ENCODE assay signal across 9 cellular contexts in the genomic region with DNA sequence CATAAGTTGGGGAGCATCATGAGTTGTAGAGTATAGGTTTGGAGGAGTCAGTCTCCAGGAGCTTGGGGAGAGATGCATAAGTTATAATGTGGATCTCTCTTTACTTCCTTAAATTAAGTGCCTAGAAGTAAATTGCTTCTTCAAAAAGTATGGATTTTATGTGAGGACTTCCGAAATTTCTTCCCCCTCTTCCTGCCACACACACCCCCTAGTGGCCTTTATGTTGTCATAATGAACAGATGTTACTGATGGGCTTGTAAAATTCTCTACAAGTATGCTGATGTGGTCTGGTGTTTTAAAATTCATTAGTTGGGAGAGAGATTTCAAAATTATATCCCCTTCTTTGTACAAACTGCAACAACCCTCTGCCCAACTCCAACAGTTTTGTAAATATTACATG. TPM values are rescaled to one million over a fixed set of nuclear protein-coding genes. Genes with fewer than 3 reads are reported as not detected.
DNase-seq lines count a peak whose midpoint lies in the region; ATAC-seq, FAIRE-seq and TF ChIP-seq lines count a peak whose summit lies in the region.
"Had no signal": no experiment of that assay in that cellular context is flagged by ENCODE, and none has a peak within 500 bp of the region (broad histone marks: within the 10 kb centered on the region; RNA-seq: fewer than 3 reads in every experiment).

No MANE protein-coding gene starts in this region.

- in situ Hi-C loops in astrocyte of the spinal cord (cut with HindIII; ENCODE audit: low sequenced_read_pairs) = no loop called here

- no peaks in the 10 kb centered on the region for H3F3A ChIP-seq in Loucy (ENCODE audit: low read depth)

- peak overlapping the region; percentile 44 for H3K9ac ChIP-seq in Loucy (ENCODE audit: low read depth, low read length, poor library complexity, severe bottlenecking)
- H3K9ac ChIP-seq in mesendoderm (ENCODE audit: low read length) = no peak overlapping the region

- H3K9me3 ChIP-seq in Loucy (ENCODE audit: insufficient read depth, low read depth, low read length) = no peaks in the 10 kb centered on the region

- no peaks in the 10 kb centered on the region for H3K9me3 Mint-ChIP-seq in activated T-cell treated with anti-CD3 and anti-CD28 coated beads, Interleukin-2, amount 50 U/mL, for 4 hours

- no peak overlapping the region for H2BK15ac ChIP-seq in mesendoderm (replicated peaks; ENCODE audit: low read depth)

- peaks cover 17% of the 10 kb centered on the region for H3K4me1 Mint-ChIP-seq in activated T-cell treated with anti-CD3 and anti-CD28 coated beads, Interleukin-2, amount 50 U/mL, for 4 hours (ENCODE audit: low read depth)

- no peak overlapping the region for H2BK5ac ChIP-seq in mesendoderm (ENCODE audit: low read length)

- H3K27ac ChIP-seq in mesendoderm (ENCODE audit: low read depth, low read length) = no peak overlapping the region

- no peak for DNase-seq in D721Med (ENCODE audit: insufficient read length, low spot score)
- peak; percentile 14 for DNase-seq in astrocyte of the spinal cord (ENCODE audit: low read depth, low spot score)
- peak; percentile 48 for DNase-seq in mesendoderm
- DNase-seq in activated T-cell treated with anti-CD3 and anti-CD28 coated beads, Interleukin-2, amount 50 U/mL, for 4 hours = no peak
- DNase-seq in activated CD8-positive, alpha-beta memory T cell treated with anti-CD3 and anti-CD28 coated beads for 24 hours = no peak

- no CpG with 5 or more reads among the region's 1 CpG for WGBS in mesendoderm (ENCODE audit: extremely low coverage, insufficient coverage, low lambda C conversion rate)

- no peak overlapping the region for H2AK5ac ChIP-seq in mesendoderm (ENCODE audit: low read length)

- no peak overlapping the region for H3K4me3 Mint-ChIP-seq in activated T-cell treated with anti-CD3 and anti-CD28 coated beads, Interleukin-2, amount 50 U/mL, for 4 hours

- H3K18ac ChIP-seq in mesendoderm (ENCODE audit: low read length) = no peak overlapping the region

- H3K4ac ChIP-seq in mesendoderm (ENCODE audit: low read depth, low read length) = no peak overlapping the region

- peak overlapping the region; percentile 3 for H4K8ac ChIP-seq in mesendoderm (ENCODE audit: low read depth, low read length)

- no peaks in the 10 kb centered on the region; the same call in 1 of the 2 replicates for H3K36me3 ChIP-seq in Loucy (ENCODE audit: insufficient read depth, low read length)
- no peaks in the 10 kb centered on the region for H3K36me3 ChIP-seq in mesendoderm (ENCODE audit: control insufficient read depth, insufficient read depth, low read length)

- H3K79me2 ChIP-seq in Loucy (ENCODE audit: insufficient read depth, low read length) (peaks cover 27% of the 10 kb centered on the region), mesendoderm (ENCODE audit: control insufficient read depth, insufficient read depth, low read length) (peaks cover 15% of the 10 kb centered on the region)

- H3K79me1 ChIP-seq in mesendoderm (ENCODE audit: low read length) = no peaks in the 10 kb centered on the region

- H3K4me2 ChIP-seq in Loucy (ENCODE audit: low read depth, low read length, poor library complexity, severe bottlenecking) (peak overlapping the region; percentile 98), mesendoderm (ENCODE audit: low read length) (no peak overlapping the region)

- H3K9me2 ChIP-seq in Loucy (replicated peaks; ENCODE audit: low read depth, low read length) = no peaks in the 10 kb centered on the region

- H3K56ac ChIP-seq in mesendoderm (ENCODE audit: low read length) = no peak overlapping the region

- peaks cover 23% of the 10 kb centered on the region for H4K20me1 ChIP-seq in Loucy (ENCODE audit: insufficient read depth, low read length, poor library complexity, severe bottlenecking)

- no peak overlapping the region for H2BK120ac ChIP-seq in mesendoderm (ENCODE audit: low read depth, low read length)

- H4K5ac ChIP-seq in mesendoderm (ENCODE audit: low read length) = no peak overlapping the region

- ATAC-seq in GM21526 (IDR thresholded peaks at IDR 0.05; ENCODE audit: low FRiP score, unreplicated experiment) (no peak), HG03460 (IDR thresholded peaks at IDR 0.05; ENCODE audit: unreplicated experiment) (no peak)
- no peak for ATAC-seq in activated T-cell treated with anti-CD3 and anti-CD28 coated beads, Interleukin-2, amount 50 U/mL, for 4 hours

- TF ChIP-seq CTCF in D721Med (IDR thresholded peaks at IDR 0.05; ENCODE audit: insufficient read depth, missing control alignments) = peak; percentile 52
- peak; percentile 70 for TF ChIP-seq CTCF in Loucy (conservative IDR thresholded peaks at IDR 0.05; ENCODE audit: low read length)
- peak; percentile 54 for TF ChIP-seq CTCF in astrocyte of the spinal cord (IDR thresholded peaks at IDR 0.05; ENCODE audit: low read depth, low read length)

- H3K36me3 Mint-ChIP-seq in activated T-cell treated with anti-CD3 and anti-CD28 coated beads, Interleukin-2, amount 50 U/mL, for 4 hours (ENCODE audit: insufficient read depth) = peaks cover 3% of the 10 kb centered on the region

- no peaks in the 10 kb centered on the region for H3K27me3 Mint-ChIP-seq in activated T-cell treated with anti-CD3 and anti-CD28 coated beads, Interleukin-2, amount 50 U/mL, for 4 hours (ENCODE audit: low read depth)
- H3K27me3 Mint-ChIP-seq: activated naive CD8-positive, alpha-beta T cell had no signal

- FAIRE-seq in D721Med (lab: Jason Lieb, UNC) = no peak

- H3K4me1 ChIP-seq in Loucy (ENCODE audit: insufficient read depth, low read length, poor library complexity, severe bottlenecking) (peaks cover 32% of the 10 kb centered on the region), mesendoderm (ENCODE audit: control insufficient read depth, low read depth, low read length) (no peaks in the 10 kb centered on the region)

- peak overlapping the region; percentile 92 for H2AFZ ChIP-seq in Loucy (ENCODE audit: low read length)

- H3K27me3 ChIP-seq in Loucy (ENCODE audit: insufficient read depth, low read length, poor library complexity, severe bottlenecking) (no peaks in the 10 kb centered on the region), mesendoderm (ENCODE audit: insufficient read depth, low read length, poor library complexity) (no peaks in the 10 kb centered on the region)

- no peak overlapping the region for H3K23ac ChIP-seq in mesendoderm (ENCODE audit: low read length)

- H3K4me3 ChIP-seq in Loucy (ENCODE audit: low read length, poor library complexity, severe bottlenecking) (peak overlapping the region; percentile 74), astrocyte of the spinal cord (ENCODE audit: low read depth, low read length) (no peak overlapping the region), mesendoderm (ENCODE audit: low read length) (no peak overlapping the region)

RNA-seq across cellular contexts. Expression of gene METTL14, which starts 2.3 kb away (rescaled TPM):
- 21.0 TPM for polyA plus RNA-seq in mesendoderm (2013, experiment 1 of 2)
- 21.3 TPM for polyA plus RNA-seq in mesendoderm (2013, experiment 2 of 2)
- 10 to 100 TPM; 38.5 to 45.6 (median 39.4) TPM for total RNA-seq in activated T-cell treated with anti-CD3 and anti-CD28 coated beads, Interleukin-2, amount 50 U/mL, for 4 hours

Comparison
In these comparisons a context has a peak if more than half of its experiments do, and no peak if none do; other contexts are left out.
1. DNase-seq: peak in astrocyte of the spinal cord (single experiment) and mesendoderm (single experiment); none in D721Med (single experiment), activated T-cell treated with anti-CD3 and anti-CD28 coated beads, Interleukin-2, amount 50 U/mL, for 4 hours (single experiment) and activated CD8-positive, alpha-beta memory T cell treated with anti-CD3 and anti-CD28 coated beads for 24 hours (single experiment).
2. Peak in every context shown above with its lines, with median percentiles within 50 percentile points of each other: CTCF ChIP-seq.